19 cellular contexts compared by ENCODE assay signal in the genomic region with DNA sequence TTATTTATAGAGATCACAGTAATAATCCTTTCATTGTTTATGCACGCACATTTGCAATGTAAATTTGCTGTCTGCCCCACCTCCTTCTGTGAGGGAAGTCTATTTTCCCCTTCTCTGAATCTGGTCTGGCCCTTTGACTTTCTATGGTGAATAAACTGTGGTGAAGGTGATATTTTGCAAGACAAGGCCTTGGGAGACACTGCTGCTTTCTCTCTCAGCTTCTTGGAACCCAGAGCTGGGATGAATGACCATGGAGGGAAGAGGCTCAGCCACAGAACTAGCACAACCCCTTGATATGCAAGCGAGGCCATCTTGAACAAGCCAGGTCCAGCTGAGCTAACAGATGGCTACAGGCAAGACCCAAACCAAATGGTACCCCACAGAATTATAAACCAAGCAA.
"Had no signal": no experiment of that assay in that cellular context is flagged by ENCODE, and none has a peak within 500 bp of the region (broad histone marks: within the 10 kb centered on the region; RNA-seq: fewer than 3 reads in every experiment).

No MANE protein-coding gene starts in this region.

- H3K36me3 ChIP-seq: brain microvascular endothelial cell, gastrocnemius medialis, stomach, upper lobe of left lung had no signal

- H3K9me3 ChIP-seq: gastrocnemius medialis, stomach, testis, upper lobe of left lung had no signal

- H3K27ac ChIP-seq: brain microvascular endothelial cell, gastrocnemius medialis, stomach, testis, upper lobe of left lung had no signal

- H3K4me3 ChIP-seq: gastrocnemius medialis, stomach, testis, upper lobe of left lung had no signal

- H3K4me1 ChIP-seq: gastrocnemius medialis, stomach, testis had no signal

- DNase-seq: activated B cell treated with CpG ODN at 0.5 μM for 24 hours; activated CD4-positive, alpha-beta T cell treated with anti-CD3 and anti-CD28 coated beads for 48 hours; activated CD8-positive, alpha-beta T cell treated with anti-CD3 and anti-CD28 coated beads for 36 hours; activated effector memory CD4-positive, alpha-beta T cell treated with anti-CD3 and anti-CD28 coated beads, Interleukin-2, amount 50 U/mL, for 16 hours; activated T-cell treated with anti-CD3 and anti-CD28 coated beads, Interleukin-2, amount 50 U/mL, for 4 hours; amygdala; brain microvascular endothelial cell; dermis blood vessel endothelial cell; effector memory CD8-positive, alpha-beta T cell; gastrocnemius medialis; immature natural killer cell; mesenchymal stem cell; natural killer cell; stimulated activated CD4-positive, alpha-beta T cell treated with anti-CD3 and anti-CD28 coated beads, Interleukin-12 subunit alpha, Interleukin-12 subunit beta, amount 100 ng/mL, for 4 hours; stimulated activated CD4-positive, alpha-beta T cell treated with anti-CD3 and anti-CD28 coated beads, Interleukin-2, amount 100 ng/mL, for 24 hours; stomach; T-helper 2 cell; testis; upper lobe of left lung had no signal

- ATAC-seq: activated CD8-positive, alpha-beta T cell treated with anti-CD3 and anti-CD28 coated beads for 36 hours; activated T-cell treated with anti-CD3 and anti-CD28 coated beads, Interleukin-2, amount 50 U/mL, for 4 hours; effector memory CD8-positive, alpha-beta T cell; gastrocnemius medialis; natural killer cell had no signal

- H3K27me3 ChIP-seq: brain microvascular endothelial cell, gastrocnemius medialis, stomach, testis, upper lobe of left lung had no signal
